Comparison of ENCODE assay signal across 20 cellular contexts in genomic region chr12:89995870-89996269, GRCh38.
"Had no signal": no experiment of that assay in that cellular context is flagged by ENCODE, and none has a peak within 500 bp of the region (broad histone marks: within the 10 kb centered on the region; RNA-seq: fewer than 3 reads in every experiment).

No MANE protein-coding gene starts in this region.

- H3K4me1 Mint-ChIP-seq: activated naive CD4-positive, alpha-beta T cell treated with anti-CD3 and anti-CD28 coated beads, Interleukin-2, amount 10 ng/mL, durations not matched to agents 7 days and 5 days; stimulated activated naive CD8-positive, alpha-beta T cell treated with anti-CD3 and anti-CD28 coated beads, Interleukin-15, amount 100 ng/mL, for 72 hours had no signal

- H3K27me3 ChIP-seq: ascending aorta, breast epithelium, esophagus muscularis mucosa, suprapubic skin, vagina had no signal

- H3K36me3 Mint-ChIP-seq: activated naive CD4-positive, alpha-beta T cell treated with anti-CD3 and anti-CD28 coated beads, Interleukin-2, amount 10 ng/mL, durations not matched to agents 7 days and 5 days; immature natural killer cell; naive thymus-derived CD8-positive, alpha-beta T cell had no signal

- H3K4me1 ChIP-seq: ascending aorta, breast epithelium, suprapubic skin, vagina had no signal

- H3K27ac Mint-ChIP-seq: activated B cell treated with CpG ODN at 0.5 μM for 24 hours; activated CD8-positive, alpha-beta T cell treated with anti-CD3 and anti-CD28 coated beads for 36 hours; activated naive CD4-positive, alpha-beta T cell treated with anti-CD3 and anti-CD28 coated beads, Interleukin-2, amount 10 ng/mL, durations not matched to agents 7 days and 5 days; immature natural killer cell; naive thymus-derived CD8-positive, alpha-beta T cell; stimulated activated naive CD8-positive, alpha-beta T cell treated with anti-CD3 and anti-CD28 coated beads, Interleukin-15, amount 100 ng/mL, for 72 hours had no signal

- H3K36me3 ChIP-seq: ascending aorta, breast epithelium, esophagus muscularis mucosa, suprapubic skin, vagina had no signal

- H3K4me3 ChIP-seq: ascending aorta, breast epithelium, esophagus muscularis mucosa, suprapubic skin, vagina had no signal

- DNase-seq: activated B cell treated with CpG ODN at 0.5 μM for 24 hours; activated CD4-positive, alpha-beta T cell treated with anti-CD3 and anti-CD28 coated beads for 4 hours; activated CD8-positive, alpha-beta T cell treated with anti-CD3 and anti-CD28 coated beads for 36 hours; activated naive CD4-positive, alpha-beta T cell treated with anti-CD3 and anti-CD28 coated beads, Interleukin-2, amount 10 ng/mL, durations not matched to agents 7 days and 5 days; activated T-cell treated with anti-CD3 and anti-CD28 coated beads, Interleukin-2, amount 50 U/mL, for 4 hours; dermis blood vessel endothelial cell; effector memory CD4-positive, alpha-beta T cell; immature natural killer cell; left ventricle myocardium superior; naive thymus-derived CD8-positive, alpha-beta T cell; nucleus accumbens; stimulated activated CD4-positive, alpha-beta T cell treated with anti-CD3 and anti-CD28 coated beads, Interleukin-2, amount 100 ng/mL, for 24 hours; stimulated activated naive CD8-positive, alpha-beta T cell treated with anti-CD3 and anti-CD28 coated beads, Interleukin-15, amount 100 ng/mL, for 72 hours; T-helper 9 cell; trophoblast cell had no signal

- H3K9me3 Mint-ChIP-seq: activated B cell treated with CpG ODN at 0.5 μM for 24 hours; activated CD8-positive, alpha-beta T cell treated with anti-CD3 and anti-CD28 coated beads for 36 hours; activated naive CD4-positive, alpha-beta T cell treated with anti-CD3 and anti-CD28 coated beads, Interleukin-2, amount 10 ng/mL, durations not matched to agents 7 days and 5 days; activated T-cell treated with anti-CD3 and anti-CD28 coated beads, Interleukin-2, amount 50 U/mL, for 4 hours; immature natural killer cell; naive thymus-derived CD8-positive, alpha-beta T cell; stimulated activated naive CD8-positive, alpha-beta T cell treated with anti-CD3 and anti-CD28 coated beads, Interleukin-15, amount 100 ng/mL, for 72 hours had no signal

- ATAC-seq: activated CD8-positive, alpha-beta T cell treated with anti-CD3 and anti-CD28 coated beads for 36 hours; activated T-cell treated with anti-CD3 and anti-CD28 coated beads, Interleukin-2, amount 50 U/mL, for 4 hours; left ventricle myocardium superior; naive thymus-derived CD8-positive, alpha-beta T cell; stimulated activated naive CD8-positive, alpha-beta T cell treated with anti-CD3 and anti-CD28 coated beads, Interleukin-15, amount 100 ng/mL, for 72 hours had no signal

- H3K9me3 ChIP-seq: ascending aorta, breast epithelium, esophagus muscularis mucosa, suprapubic skin, vagina had no signal

- H3K27ac ChIP-seq: ascending aorta, breast epithelium, esophagus muscularis mucosa, suprapubic skin, vagina had no signal

- H3K4me3 Mint-ChIP-seq: activated B cell treated with CpG ODN at 0.5 μM for 24 hours; activated CD8-positive, alpha-beta T cell treated with anti-CD3 and anti-CD28 coated beads for 36 hours; activated naive CD4-positive, alpha-beta T cell treated with anti-CD3 and anti-CD28 coated beads, Interleukin-2, amount 10 ng/mL, durations not matched to agents 7 days and 5 days; activated T-cell treated with anti-CD3 and anti-CD28 coated beads, Interleukin-2, amount 50 U/mL, for 4 hours; immature natural killer cell; naive thymus-derived CD8-positive, alpha-beta T cell; stimulated activated naive CD8-positive, alpha-beta T cell treated with anti-CD3 and anti-CD28 coated beads, Interleukin-15, amount 100 ng/mL, for 72 hours had no signal

- H3K27me3 Mint-ChIP-seq: activated B cell treated with CpG ODN at 0.5 μM for 24 hours; activated CD8-positive, alpha-beta T cell treated with anti-CD3 and anti-CD28 coated beads for 36 hours; activated naive CD4-positive, alpha-beta T cell treated with anti-CD3 and anti-CD28 coated beads, Interleukin-2, amount 10 ng/mL, durations not matched to agents 7 days and 5 days; naive thymus-derived CD8-positive, alpha-beta T cell; stimulated activated naive CD8-positive, alpha-beta T cell treated with anti-CD3 and anti-CD28 coated beads, Interleukin-15, amount 100 ng/mL, for 72 hours had no signal
